ENCODE assay signal across 8 cellular contexts in the genomic region with DNA sequence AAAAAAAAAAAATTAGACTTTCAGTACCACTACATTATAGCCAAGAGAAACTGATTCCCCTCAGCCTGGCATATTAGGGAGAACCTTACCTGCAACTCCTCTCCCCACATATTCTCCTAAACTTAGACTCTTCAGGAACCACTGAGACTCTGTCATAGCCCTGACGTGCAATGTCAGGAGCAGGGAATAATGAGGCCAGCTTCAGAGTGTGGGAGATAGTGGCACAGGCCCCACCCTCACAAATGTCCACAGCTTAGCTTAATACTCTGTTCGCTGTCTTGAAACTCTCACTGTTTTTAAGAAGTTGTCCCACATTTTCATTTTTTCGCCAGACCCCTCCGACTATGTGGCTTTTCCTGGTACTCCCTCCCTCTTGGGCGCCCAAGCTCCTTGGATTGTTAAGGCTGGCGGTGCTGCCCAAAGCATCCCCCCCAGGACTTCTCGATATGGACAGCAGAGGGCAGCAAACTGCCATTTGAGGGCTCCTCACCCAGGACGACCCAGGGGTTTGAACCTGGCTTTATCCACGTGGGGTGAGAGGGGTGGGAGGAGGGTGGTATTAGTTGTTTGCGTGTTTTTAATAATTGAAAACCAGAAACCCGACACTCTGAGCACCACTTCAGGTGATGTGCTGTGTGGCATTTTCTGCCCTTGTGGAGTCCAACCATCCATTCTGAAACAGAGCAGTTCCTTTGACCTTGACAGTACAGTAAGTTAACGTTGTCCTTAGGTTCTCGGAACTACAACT. TPM values are rescaled to one million over a fixed set of nuclear protein-coding genes. Genes with fewer than 3 reads are reported as not detected.
A peak's percentile ranks its signal among the peaks of the same experiment; 100 is the strongest.
DNase-seq lines count a peak whose midpoint lies in the region; ATAC-seq and TF ChIP-seq lines count a peak whose summit lies in the region.

No MANE protein-coding gene starts in this region.

- H3K27ac ChIP-seq in naive thymus-derived CD4-positive, alpha-beta T cell (ENCODE audit: low read depth, low read length) = no peak overlapping the region

- no peaks in the 10 kb centered on the region for H3K27me3 ChIP-seq in naive thymus-derived CD4-positive, alpha-beta T cell (ENCODE audit: control insufficient read depth in 2 of 2, insufficient read depth in 2 of 2, low read length in 2 of 2)

- no peaks in the 10 kb centered on the region for H3K9me3 Mint-ChIP-seq in naive thymus-derived CD4-positive, alpha-beta T cell
- no peaks in the 10 kb centered on the region for H3K9me3 Mint-ChIP-seq in stimulated activated naive B cell treated with anti-CD40 and anti-IgM and Interleukin-4, amounts not matched to agents 10 μg/mL and 1 μg/mL and 100 μg/mL, for 72 hours

- H3K4me3 Mint-ChIP-seq in naive thymus-derived CD4-positive, alpha-beta T cell = peak overlapping the region in 1 of 10 donors; percentile 5
- H3K4me3 Mint-ChIP-seq in stimulated activated naive B cell treated with anti-CD40 and anti-IgM and Interleukin-4, amounts not matched to agents 10 μg/mL and 1 μg/mL and 100 μg/mL, for 72 hours = no peak overlapping the region

- POLR2A ChIA-PET in naive thymus-derived CD4-positive, alpha-beta T cell (lab: Charles Lee) = no interaction called here

- H3K27ac Mint-ChIP-seq in naive thymus-derived CD4-positive, alpha-beta T cell = no peak overlapping the region
- no peak overlapping the region for H3K27ac Mint-ChIP-seq in stimulated activated naive B cell treated with anti-CD40 and anti-IgM and Interleukin-4, amounts not matched to agents 10 μg/mL and 1 μg/mL and 100 μg/mL, for 72 hours

- H3K36me3 Mint-ChIP-seq in naive thymus-derived CD4-positive, alpha-beta T cell = no peaks in the 10 kb centered on the region
- H3K36me3 Mint-ChIP-seq in stimulated activated naive B cell treated with anti-CD40 and anti-IgM and Interleukin-4, amounts not matched to agents 10 μg/mL and 1 μg/mL and 100 μg/mL, for 72 hours = no peaks in the 10 kb centered on the region

- H3K27me3 Mint-ChIP-seq in naive thymus-derived CD4-positive, alpha-beta T cell = peaks cover 17 to 37% (median 30%) of the 10 kb centered on the region in 5 donors
- peaks cover 15 to 20% of the 10 kb centered on the region in 2 donors for H3K27me3 Mint-ChIP-seq in stimulated activated naive B cell treated with anti-CD40 and anti-IgM and Interleukin-4, amounts not matched to agents 10 μg/mL and 1 μg/mL and 100 μg/mL, for 72 hours

- CTCF ChIA-PET in naive thymus-derived CD4-positive, alpha-beta T cell (lab: Charles Lee) = interaction anchor here (0.6 to 3.2 kb wide), 5 partner anchors 9 to 1895 kb away, joined by 3 to 13 read pairs (median 3); no protein-coding TSS in a partner anchor

- DNase-seq in AG10803 (ENCODE audit: low read depth) (peak; percentile 49), NCI-H82 (lab: John Stamatoyannopoulos, UW) (peak; percentile 81), epithelial cell of esophagus (ENCODE audit: low read depth) (peak; percentile 65)
- peak; percentile 4 for DNase-seq in activated CD8-positive, alpha-beta memory T cell treated with anti-CD3 and anti-CD28 coated beads, Interleukin-2, amount 50 U/mL, for 1 hour (ENCODE audit: extremely low read depth)
- peak; percentile 13 to 59 (median 39) for DNase-seq in naive thymus-derived CD4-positive, alpha-beta T cell
- DNase-seq in stimulated activated naive B cell treated with anti-CD40 and anti-IgM and Interleukin-4, amounts not matched to agents 10 μg/mL and 1 μg/mL and 100 μg/mL, for 72 hours = peak; percentile 40

- intact Hi-C loops in naive thymus-derived CD4-positive, alpha-beta T cell (cut with micrococcal nuclease) = loop anchor here (1.0 to 2.0 kb wide), 6 partner anchors 219 to 503 kb away; no protein-coding TSS in a partner anchor

- H3K9me3 ChIP-seq in naive thymus-derived CD4-positive, alpha-beta T cell (ENCODE audit: control insufficient read depth in 2 of 3, low read length in 3 of 3) = no peaks in the 10 kb centered on the region

- H3K36me3 ChIP-seq in naive thymus-derived CD4-positive, alpha-beta T cell (ENCODE audit: control insufficient read depth in 2 of 3, insufficient read depth in 3 of 3, low read length in 3 of 3) = no peaks in the 10 kb centered on the region

- TF ChIP-seq CTCF in AG10803 (conservative IDR thresholded peaks at IDR 0.05; ENCODE audit: low read length) (peak; percentile 81), epithelial cell of esophagus (IDR thresholded peaks at IDR 0.05; ENCODE audit: insufficient read depth, low read depth, low read length, missing control alignments) (peak; percentile 88)

- ATAC-seq in GM18861 (IDR thresholded peaks at IDR 0.05; ENCODE audit: unreplicated experiment) (peak; percentile 68), HG03280 (IDR thresholded peaks at IDR 0.05; ENCODE audit: unreplicated experiment) (peak; percentile 75)
- ATAC-seq in naive thymus-derived CD4-positive, alpha-beta T cell = peak; percentile 76
- ATAC-seq in stimulated activated naive B cell treated with anti-CD40 and anti-IgM and Interleukin-4, amounts not matched to agents 10 μg/mL and 1 μg/mL and 100 μg/mL, for 72 hours (replicated peaks) = peak; percentile 90 to 95

- H3K4me1 Mint-ChIP-seq in naive thymus-derived CD4-positive, alpha-beta T cell = no peaks in the 10 kb centered on the region
- peaks cover 2 to 6% of the 10 kb centered on the region in 2 donors for H3K4me1 Mint-ChIP-seq in stimulated activated naive B cell treated with anti-CD40 and anti-IgM and Interleukin-4, amounts not matched to agents 10 μg/mL and 1 μg/mL and 100 μg/mL, for 72 hours

- H3K4me3 ChIP-seq in AG10803 (ENCODE audit: low read length) (no peak overlapping the region), epithelial cell of esophagus (ENCODE audit: low read length) (no peak overlapping the region)
- H3K4me3 ChIP-seq in naive thymus-derived CD4-positive, alpha-beta T cell (ENCODE audit: low read length) = no peak overlapping the region

- H3K4me1 ChIP-seq in naive thymus-derived CD4-positive, alpha-beta T cell (ENCODE audit: control insufficient read depth in 2 of 2, insufficient read depth in 2 of 2, low read length in 2 of 2) = no peaks in the 10 kb centered on the region

RNA-seq across cellular contexts. Expression of a gene that starts 45.2 kb away (rescaled TPM):
- not detected for total RNA-seq in naive thymus-derived CD4-positive, alpha-beta T cell
- polyA plus RNA-seq in naive thymus-derived CD4-positive, alpha-beta T cell = not detected

Comparison
In these comparisons a context has a peak if more than half of its experiments do, and no peak if none do; other contexts are left out.
1. DNase-seq: peak in every context shown above with its lines; median percentile 81 in NCI-H82; 65 in epithelial cell of esophagus; 49 in AG10803; 40 in stimulated activated naive B cell treated with anti-CD40 and anti-IgM and Interleukin-4, amounts not matched to agents 10 μg/mL and 1 μg/mL and 100 μg/mL, for 72 hours; 39 in naive thymus-derived CD4-positive, alpha-beta T cell; 4 in activated CD8-positive, alpha-beta memory T cell treated with anti-CD3 and anti-CD28 coated beads, Interleukin-2, amount 50 U/mL, for 1 hour.